In the genomic region with DNA sequence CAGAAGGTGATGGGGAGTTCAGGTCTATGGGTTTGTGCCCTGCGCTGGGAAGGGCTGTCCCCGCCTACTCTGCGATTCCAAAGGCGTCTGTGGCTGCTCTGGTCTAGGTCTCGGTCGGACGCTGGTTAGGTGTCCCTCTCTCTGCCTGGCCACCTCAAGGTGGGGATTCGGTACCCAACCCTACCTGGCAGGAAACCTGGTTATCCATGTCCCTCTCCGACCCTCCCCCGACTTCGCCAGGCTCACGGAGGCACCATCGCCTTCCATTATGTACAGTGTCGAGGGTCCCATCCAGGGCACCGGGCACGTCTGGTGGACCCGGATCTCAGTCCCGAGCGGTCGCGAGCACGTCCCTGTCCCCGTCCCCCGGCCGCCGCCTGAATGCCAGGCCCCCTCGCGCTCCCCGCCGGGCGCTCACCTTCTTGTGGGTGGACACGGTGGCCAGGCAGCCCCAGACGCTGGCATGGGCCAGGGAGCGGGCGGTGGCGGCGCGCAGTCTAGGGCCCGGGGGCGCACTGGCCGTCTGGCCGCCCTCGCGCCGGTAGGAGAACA, we compare ENCODE assay signal across 11 cellular contexts. TPM values are rescaled to one million over a fixed set of nuclear protein-coding genes. Genes with fewer than 3 reads are reported as not detected.
DNase-seq lines count a peak whose midpoint lies in the region; ATAC-seq, FAIRE-seq and TF ChIP-seq lines count a peak whose summit lies in the region.
"Had no signal": no experiment of that assay in that cellular context is flagged by ENCODE, and none has a peak within 500 bp of the region (broad histone marks: within the 10 kb centered on the region; RNA-seq: fewer than 3 reads in every experiment).

No MANE protein-coding gene starts in this region.

- no peak for TF ChIP-seq CTCF in H1 (IDR thresholded peaks at IDR 0.05; ENCODE audit: control extremely low read depth in 1 of 3, insufficient read depth in 1 of 3, low read depth in 1 of 3, low read length in 3 of 3)

- peak overlapping the region in 2 of 4 experiments; percentile 5 to 67; a peak in 2 of 7 replicates for H3K9ac ChIP-seq in H1 (replicated peaks in 1 of 4; ENCODE audit: extremely low read depth in 1 of 4, low read depth in 3 of 4, low read length in 3 of 4)
- H3K9ac ChIP-seq in mucosa of stomach (ENCODE audit: low read length): peak overlapping the region; percentile 15
- H3K9ac ChIP-seq: KMS-11 had no signal

- H2BK20ac ChIP-seq in H1 (ENCODE audit: low read length): no peak overlapping the region

- H3K4ac ChIP-seq in H1 (replicated peaks; ENCODE audit: insufficient read length, low read depth, low read length): no peak overlapping the region

- H3K36me3 ChIP-seq in H1 (ENCODE audit: control insufficient read depth in 2 of 4, insufficient read depth in 4 of 4, low read length in 3 of 4) (no peaks in the 10 kb centered on the region), mucosa of stomach (ENCODE audit: control insufficient read depth, insufficient read depth, low read length) (no peaks in the 10 kb centered on the region), aorta (ENCODE audit: control insufficient read depth in 1 of 2, insufficient read depth in 2 of 2, low read length in 1 of 2) (no peaks in the 10 kb centered on the region), small intestine (ENCODE audit: control insufficient read depth in 2 of 2, insufficient read depth in 2 of 2, low read length in 2 of 2) (no peaks in the 10 kb centered on the region)

- WGBS in H1 (ENCODE audit: extremely low coverage in 1 of 2, insufficient coverage in 1 of 2, insufficient read length in 1 of 2, insufficient replicate concordance in 2 of 2, low coverage in 1 of 2, low lambda C conversion rate in 2 of 2, missing lambda C conversion rate in 1 of 2), 2 experiments: 5% methylated on average over 42 of the region's 45 CpGs; no CpG with 5 or more reads in 1 of the 2 experiments
- 3% methylated on average over 33 to 45 of the region's 45 CpGs for WGBS in aorta, 2 donors
- WGBS in small intestine, 3 donors: 2 to 7% (median 4%) methylated on average over 45 of the region's 45 CpGs

- peak overlapping the region; percentile 97 for H2AFZ ChIP-seq in H1 (ENCODE audit: low read length)

- H3K27ac ChIP-seq in H1 (ENCODE audit: low read depth, low read length): no peak overlapping the region
- H3K27ac ChIP-seq in aorta (ENCODE audit: low read depth in 1 of 2, low read length in 2 of 2): no peak overlapping the region
- no peak overlapping the region for H3K27ac ChIP-seq in small intestine (ENCODE audit: low read depth in 1 of 2, low read length in 1 of 2)
- H3K27ac ChIP-seq: KMS-11 had no signal

- no peak overlapping the region for H3K18ac ChIP-seq in H1 (ENCODE audit: extremely low read depth, low read length)

- peak; percentile 46 for ATAC-seq in aorta (ENCODE audit: low FRiP score)

- no peak overlapping the region for H4K5ac ChIP-seq in H1 (ENCODE audit: insufficient read length, low read depth, low read length)

- H3K79me2 ChIP-seq in H1 (ENCODE audit: control insufficient read depth in 1 of 2, insufficient read depth in 2 of 2, low read length in 2 of 2): no peaks in the 10 kb centered on the region

- CTCF ChIA-PET in H1 (lab: Charles Lee; ENCODE audit: partially characterized antibody): interaction anchor here (0.5 to 4.1 kb wide), 23 partner anchors 9 to 381 kb away, joined by 3 to 48 read pairs (median 5); a partner anchor contains a TSS

- no peaks in the 10 kb centered on the region for H3K79me1 ChIP-seq in H1 (ENCODE audit: low read depth, low read length)

- H4K8ac ChIP-seq in H1 (ENCODE audit: extremely low read depth, insufficient read depth, low read length): no peak overlapping the region; the same call in 1 of the 2 replicates

- no peak overlapping the region for H3K23ac ChIP-seq in H1 (ENCODE audit: insufficient read length)

- H3K27me3 ChIP-seq in H1 (replicated peaks in 1 of 4; ENCODE audit: control insufficient read depth in 3 of 4, extremely low read depth in 1 of 4, insufficient read depth in 3 of 4, low read length in 3 of 4) (peaks cover 16 to 35% (median 27%) of the 10 kb centered on the region in 4 experiments), mucosa of stomach (ENCODE audit: control insufficient read depth, insufficient read depth, low read length) (peaks cover 42% of the 10 kb centered on the region), aorta (ENCODE audit: control insufficient read depth in 1 of 2, insufficient read depth in 2 of 2, low read length in 1 of 2) (no peaks in the 10 kb centered on the region), small intestine (ENCODE audit: control insufficient read depth in 2 of 2, insufficient read depth in 2 of 2, low read length in 2 of 2) (peaks cover 9 to 22% of the 10 kb centered on the region in 2 donors)

- POLR2A ChIA-PET in H1 (lab: Charles Lee; ENCODE audit: partially characterized antibody): interaction anchor here (0.5 to 1.2 kb wide), 3 partner anchors 44 to 500 kb away, joined by 3 to 4 read pairs (median 3); no protein-coding TSS in a partner anchor

- no peak overlapping the region for H2AK5ac ChIP-seq in H1 (ENCODE audit: low read depth, low read length)

- no peak for TF ChIP-seq POLR2A in H1 (IDR thresholded peaks at IDR 0.05; ENCODE audit: control extremely low read depth in 1 of 2, low read depth in 2 of 2, low read length in 2 of 2)

- H3K56ac ChIP-seq in H1 (replicated peaks; ENCODE audit: insufficient read length, low read depth, low read length): no peak overlapping the region

- H3K23me2 ChIP-seq in H1 (ENCODE audit: low read depth, low read length): peaks cover 10% of the 10 kb centered on the region

- H3K4me3 ChIP-seq in H1 (ENCODE audit: extremely low read depth in 1 of 4, insufficient read depth in 2 of 4, low read depth in 3 of 4, low read length in 4 of 4) (peak overlapping the region; percentile 62 to 79 (median 74)), mucosa of stomach (ENCODE audit: low read length) (peak overlapping the region; percentile 28), aorta (ENCODE audit: low read length in 2 of 2) (peak overlapping the region in 1 of 2 donors; percentile 27), small intestine (ENCODE audit: low read depth in 1 of 2, low read length in 2 of 2) (peak overlapping the region in 1 of 2 donors; percentile 42)

- TF ChIP-seq EP300 in H1 (IDR thresholded peaks at IDR 0.05; ENCODE audit: borderline replicate concordance in 1 of 2, low read depth in 2 of 2, low read length in 2 of 2): no peak

- intact Hi-C loops in aorta (cut with DNase I): no loop called here

- H4K20me1 ChIP-seq in H1 (replicated peaks in 1 of 2; ENCODE audit: control insufficient read depth in 1 of 2, insufficient read depth in 2 of 2, low read length in 2 of 2): no peaks in the 10 kb centered on the region

- TF ChIP-seq RAD21 in H1 (IDR thresholded peaks at IDR 0.05 in 1 of 2, conservative IDR thresholded peaks at IDR 0.05 in 1 of 2; ENCODE audit: low read depth in 2 of 2, low read length in 2 of 2): no peak

- H2BK15ac ChIP-seq in H1 (ENCODE audit: low read length): no peak overlapping the region

- peaks cover 0 to 6% (median 3%) of the 10 kb centered on the region in 4 experiments; a peak in 2 of 7 replicates for H3K4me1 ChIP-seq in H1 (replicated peaks in 1 of 4; ENCODE audit: control insufficient read depth in 3 of 4, insufficient read depth in 4 of 4, low read length in 3 of 4)
- peaks cover 5% of the 10 kb centered on the region for H3K4me1 ChIP-seq in mucosa of stomach (ENCODE audit: control insufficient read depth, insufficient read depth, low read length)
- no peaks in the 10 kb centered on the region for H3K4me1 ChIP-seq in aorta (ENCODE audit: control insufficient read depth in 1 of 2, insufficient read depth in 2 of 2, low read length in 2 of 2)
- no peaks in the 10 kb centered on the region for H3K4me1 ChIP-seq in small intestine (ENCODE audit: control insufficient read depth in 2 of 2, insufficient read depth in 1 of 2, low read depth in 1 of 2, low read length in 1 of 2)

- peak; percentile 14 for DNase-seq in stimulated activated CD4-positive, alpha-beta T cell treated with anti-CD3 and anti-CD28 coated beads, Interleukin-15, amount 100 ng/mL, for 24 hours
- no peak for DNase-seq in stimulated activated CD4-positive, alpha-beta T cell treated with anti-CD3 and anti-CD28 coated beads, Interleukin-2, amount 100 ng/mL, for 48 hours
- DNase-seq in H1 (ENCODE audit: low read depth in 1 of 2, low spot score in 2 of 2): peak in 1 of 2 experiments; percentile 69
- DNase-seq in aorta: peak in 1 of 2 donors; percentile 44
- no peak for DNase-seq in GOT3 (lab: John Stamatoyannopoulos, UW)
- DNase-seq in small intestine: no peak
- no peak for DNase-seq in germinal center (ENCODE audit: low spot score)
- DNase-seq: cortex of kidney had no signal

- no peak overlapping the region for H2BK5ac ChIP-seq in H1 (ENCODE audit: low read depth, low read length)

- H3K9me3 ChIP-seq in H1 (ENCODE audit: insufficient read depth in 2 of 2, low read depth in 1 of 2, low read length in 1 of 2): no peaks in the 10 kb centered on the region
- H3K9me3 ChIP-seq in mucosa of stomach (ENCODE audit: control insufficient read depth, low read length): no peaks in the 10 kb centered on the region
- H3K9me3 ChIP-seq in aorta (ENCODE audit: control insufficient read depth, low read length): no peaks in the 10 kb centered on the region
- no peaks in the 10 kb centered on the region for H3K9me3 ChIP-seq in small intestine (ENCODE audit: control insufficient read depth, low read depth)

- no peak overlapping the region for H4K91ac ChIP-seq in H1 (replicated peaks; ENCODE audit: insufficient read length, low read length)

- no peak overlapping the region for H2BK120ac ChIP-seq in H1 (replicated peaks; ENCODE audit: low read depth, low read length)

- H3K14ac ChIP-seq in H1 (ENCODE audit: insufficient read length): no peak overlapping the region

- no peak overlapping the region for H2BK12ac ChIP-seq in H1 (ENCODE audit: low read depth, low read length)

- FAIRE-seq in H1 (lab: Jason Lieb, UNC): no peak
- FAIRE-seq in small intestine (lab: Jason Lieb, UNC): no peak
- FAIRE-seq: G401.6 had no signal

- peak overlapping the region; percentile 97 to 99 for H3K4me2 ChIP-seq in H1 (ENCODE audit: insufficient read depth in 1 of 2, low read depth in 2 of 2, low read length in 2 of 2)
- H3K4me2 ChIP-seq: KMS-11 had no signal

TF ChIP-seq in H1, 55 proteins besides CTCF, POLR2A, EP300 and RAD21 (continues in another document):
- no peak for TF ChIP-seq SAP30 (IDR thresholded peaks at IDR 0.05; ENCODE audit: insufficient read depth, insufficient replicate concordance, low read length)

RNA-seq across cellular contexts. Expression of a gene that starts 0.6 kb away (rescaled TPM):
- total RNA-seq in H1 (2021; fragmentation: NEBNext Ultra II Directional; extraction: Animal tissue kit (Norgen Biotek cat#: 25700)): 2.0 and 2.2 TPM in 2 replicates
- polyA plus RNA-seq in H1 (2011; rRNA removed) (1.7 and 2.0 TPM in 2 replicates), aorta (not detected), small intestine (under 1 TPM in 2 of 3 donors, not detected in 1; under 0.01 to 0.24 TPM)
- polyA plus RNA-seq in H1 (2011; cell fraction: cytosol; rRNA removed): 1.3 TPM
- 2.6 TPM for polyA plus RNA-seq in H1 (2011; cell fraction: nucleus; rRNA removed)
- polyA plus RNA-seq in H1 (2012, experiment 1 of 2): 0.88 to 1.3 TPM (median 0.95 TPM) in 4 replicates
- polyA plus RNA-seq in H1 (2012, experiment 2 of 2): 0.68 TPM
- 0.75 TPM for polyA plus RNA-seq in H1 (2013, experiment 1 of 2)
- polyA plus RNA-seq in H1 (2013, experiment 2 of 2): 1.1 TPM
- 1.6 and 1.8 TPM in 2 replicates for polyA minus RNA-seq in H1 (2011; rRNA and poly(A)+ RNA removed)
- polyA minus RNA-seq in H1 (2011; cell fraction: cytosol; rRNA and poly(A)+ RNA removed): 3.8 TPM
- 3.6 TPM for polyA minus RNA-seq in H1 (2011; cell fraction: nucleus; rRNA and poly(A)+ RNA removed)
- under 1 TPM in 1 of 2 donors, not detected in 1; 0.60 TPM for total RNA-seq in aorta
